Comparison of ENCODE assay signal across 1 cellular context in genomic region chr5:177427211-177427822, GRCh38.
TF ChIP-seq lines count a peak whose summit lies in the region.

No MANE protein-coding gene starts in this region.

TF ChIP-seq in H1, 55 proteins besides CTCF, POLR2A, EP300 and RAD21:
- TF ChIP-seq GABPA (IDR thresholded peaks at IDR 0.05; ENCODE audit: borderline replicate concordance, insufficient read depth, low read length): no peak
- TF ChIP-seq POLR2AphosphoS5 (IDR thresholded peaks at IDR 0.05; ENCODE audit: low read depth, low read length): 0 out of 2 replicates have a peak, but pooled peaks have one; percentile 1
- TF ChIP-seq, protein P1, sequence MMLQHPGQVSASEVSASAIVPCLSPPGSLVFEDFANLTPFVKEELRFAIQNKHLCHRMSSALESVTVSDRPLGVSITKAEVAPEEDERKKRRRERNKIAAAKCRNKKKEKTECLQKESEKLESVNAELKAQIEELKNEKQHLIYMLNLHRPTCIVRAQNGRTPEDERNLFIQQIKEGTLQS (IDR thresholded peaks at IDR 0.05; ENCODE audit: insufficient read depth, low read depth, low read length): no peak
- TF ChIP-seq, protein P2, sequence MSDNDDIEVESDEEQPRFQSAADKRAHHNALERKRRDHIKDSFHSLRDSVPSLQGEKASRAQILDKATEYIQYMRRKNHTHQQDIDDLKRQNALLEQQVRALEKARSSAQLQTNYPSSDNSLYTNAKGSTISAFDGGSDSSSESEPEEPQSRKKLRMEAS (IDR thresholded peaks at IDR 0.05): peak; percentile 82; the same call in 1 of the 2 replicates
- peak; percentile 94 for TF ChIP-seq E2F6 (IDR thresholded peaks at IDR 0.05)
